ENCODE assay signal across 21 cellular contexts in genomic region chr13:75787249-75787940, GRCh38.
DNase-seq lines count a peak whose midpoint lies in the region; ATAC-seq and TF ChIP-seq lines count a peak whose summit lies in the region.
"Had no signal": no experiment of that assay in that cellular context is flagged by ENCODE, and none has a peak within 500 bp of the region (broad histone marks: within the 10 kb centered on the region; RNA-seq: fewer than 3 reads in every experiment).

No MANE protein-coding gene starts in this region.

- no peaks in the 10 kb centered on the region for H3K4me1 Mint-ChIP-seq in CD8-positive, alpha-beta memory T cell
- H3K4me1 Mint-ChIP-seq: activated CD4-positive, alpha-beta T cell treated with anti-CD3 and anti-CD28 coated beads, Interleukin-2, amount 10 ng/mL, durations not matched to agents 7 days and 5 days; natural killer cell; stimulated activated naive B cell treated with anti-CD40 and anti-IgM and Interleukin-4, amounts not matched to agents 10 μg/mL and 1 μg/mL and 100 μg/mL, for 72 hours had no signal

- H3K4me3 ChIP-seq in PC-3 (ENCODE audit: low read length), result no peak overlapping the region
- H3K4me3 ChIP-seq in fibroblast of lung (replicated peaks in 1 of 4; ENCODE audit: control extremely low read depth in 1 of 4, insufficient read depth in 1 of 4, low read depth in 3 of 4, low read length in 4 of 4), result no peak overlapping the region
- no peak overlapping the region for H3K4me3 ChIP-seq in CD8-positive, alpha-beta memory T cell (ENCODE audit: low read length)

- H3K9ac ChIP-seq in PC-3 (ENCODE audit: low read length), result no peak overlapping the region
- no peak overlapping the region for H3K9ac ChIP-seq in fibroblast of lung (ENCODE audit: insufficient read depth, low read length)

- no peak for ATAC-seq in PC-3
- ATAC-seq: natural killer cell; sciatic nerve; stimulated activated naive B cell treated with anti-CD40 and anti-IgM and Interleukin-4, amounts not matched to agents 10 μg/mL and 1 μg/mL and 100 μg/mL, for 72 hours had no signal

- H3K79me2 ChIP-seq in PC-3 (ENCODE audit: low read length) (peaks cover 85% of the 10 kb centered on the region), fibroblast of lung (ENCODE audit: control insufficient read depth, insufficient read depth, low read length) (peaks cover 76% of the 10 kb centered on the region)

- H3K27me3 Mint-ChIP-seq in CD8-positive, alpha-beta memory T cell, result peaks cover 0 to 2% of the 10 kb centered on the region in 2 donors
- H3K27me3 Mint-ChIP-seq: activated CD4-positive, alpha-beta T cell treated with anti-CD3 and anti-CD28 coated beads, Interleukin-2, amount 10 ng/mL, durations not matched to agents 7 days and 5 days; activated T-cell treated with anti-CD3 and anti-CD28 coated beads, Interleukin-2, amount 50 U/mL, for 24 hours; IgD-negative memory B cell; stimulated activated naive B cell treated with anti-CD40 and anti-IgM and Interleukin-4, amounts not matched to agents 10 μg/mL and 1 μg/mL and 100 μg/mL, for 72 hours had no signal

- peak; percentile 5 for DNase-seq in Daoy (ENCODE audit: low read depth)
- no peak for DNase-seq in PC-3
- peak in 1 of 2 donors; percentile 84 for DNase-seq in fibroblast of lung (ENCODE audit: low read depth in 2 of 2)
- DNase-seq in myocyte (ENCODE audit: low read depth), result peak; percentile 75
- no peak for DNase-seq in activated naive CD4-positive, alpha-beta T cell treated with Interleukin-2 at 50 U/mL for 16 hours
- no peak for DNase-seq in NOMO-1 (lab: John Stamatoyannopoulos, UW; ENCODE audit: unreplicated experiment in 2 of 2)
- DNase-seq in CD8-positive, alpha-beta memory T cell, result no peak
- DNase-seq in T-helper 1 cell, result no peak
- DNase-seq: activated CD4-positive, alpha-beta T cell treated with anti-CD3 and anti-CD28 coated beads, Interleukin-2, amount 10 ng/mL, durations not matched to agents 7 days and 5 days; activated T-cell treated with anti-CD3 and anti-CD28 coated beads, Interleukin-2, amount 50 U/mL, for 24 hours; anterior cingulate cortex; DMS79 treated with DMSO at 0.1 percent for 48 hours; effector CD4-positive, alpha-beta T cell; natural killer cell; NCI-H1417 treated with DMSO at 0.1 percent for 48 hours; NCI-H510A treated with DMSO at 0.1 percent for 48 hours; stimulated activated naive B cell treated with anti-CD40 and anti-IgM and Interleukin-4, amounts not matched to agents 10 μg/mL and 1 μg/mL and 100 μg/mL, for 72 hours; T-helper 2 cell had no signal

- no peaks in the 10 kb centered on the region for H3F3A ChIP-seq in PC-3 (ENCODE audit: low read length, unreplicated experiment)

- POLR2A ChIA-PET in PC-3 (lab: Charles Lee; ENCODE audit: unreplicated experiment), result interaction anchor here (0.6 kb wide), 1 partner anchor 82 kb away, joined by 4 read pairs; no protein-coding TSS in a partner anchor
- POLR2A ChIA-PET in CD8-positive, alpha-beta memory T cell (lab: Charles Lee), result no interaction called here

- H3K9me3 ChIP-seq in PC-3 (ENCODE audit: low read length), result no peaks in the 10 kb centered on the region
- no peaks in the 10 kb centered on the region for H3K9me3 ChIP-seq in fibroblast of lung (ENCODE audit: control insufficient read depth, insufficient read depth, low read depth, low read length)
- H3K9me3 ChIP-seq in CD8-positive, alpha-beta memory T cell (ENCODE audit: low read length), result no peaks in the 10 kb centered on the region

- H3K27ac ChIP-seq in PC-3 (ENCODE audit: low read length) (peak overlapping the region; percentile 43; the same call in 1 of the 2 replicates), fibroblast of lung (ENCODE audit: insufficient read depth, low read length) (no peak overlapping the region)
- H3K27ac ChIP-seq in CD8-positive, alpha-beta memory T cell (ENCODE audit: low read depth, low read length), result no peak overlapping the region
- H3K27ac ChIP-seq: C4-2B had no signal

- H3K4me2 ChIP-seq in PC-3 (ENCODE audit: low read length) (no peak overlapping the region), fibroblast of lung (ENCODE audit: extremely low read depth, insufficient read depth, low read length) (peak overlapping the region; percentile 0)

- H3K27me3 ChIP-seq in PC-3 (ENCODE audit: low read length), result no peaks in the 10 kb centered on the region
- no peaks in the 10 kb centered on the region for H3K27me3 ChIP-seq in fibroblast of lung (ENCODE audit: control insufficient read depth, insufficient read depth, low read length)
- H3K27me3 ChIP-seq in CD8-positive, alpha-beta memory T cell (ENCODE audit: insufficient read depth, low read length, poor library complexity, severe bottlenecking), result no peaks in the 10 kb centered on the region

- CTCF ChIA-PET in PC-3 (lab: Charles Lee), result no interaction called here
- CTCF ChIA-PET in CD8-positive, alpha-beta memory T cell (lab: Charles Lee), result no interaction called here

- H3K4me3 Mint-ChIP-seq in CD8-positive, alpha-beta memory T cell, result no peak overlapping the region
- H3K4me3 Mint-ChIP-seq: activated CD4-positive, alpha-beta T cell treated with anti-CD3 and anti-CD28 coated beads, Interleukin-2, amount 10 ng/mL, durations not matched to agents 7 days and 5 days; activated T-cell treated with anti-CD3 and anti-CD28 coated beads, Interleukin-2, amount 50 U/mL, for 24 hours; IgD-negative memory B cell; natural killer cell; stimulated activated naive B cell treated with anti-CD40 and anti-IgM and Interleukin-4, amounts not matched to agents 10 μg/mL and 1 μg/mL and 100 μg/mL, for 72 hours had no signal

- peaks cover 0 to 6% (median 3%) of the 10 kb centered on the region in 3 donors for H3K36me3 Mint-ChIP-seq in CD8-positive, alpha-beta memory T cell
- H3K36me3 Mint-ChIP-seq: natural killer cell had no signal

- H3K36me3 ChIP-seq in PC-3 (ENCODE audit: low read depth, low read length) (peaks cover 4% of the 10 kb centered on the region; the same call in 1 of the 2 replicates), fibroblast of lung (ENCODE audit: control insufficient read depth, insufficient read depth, low read length) (peaks cover 2% of the 10 kb centered on the region)
- H3K36me3 ChIP-seq in CD8-positive, alpha-beta memory T cell (ENCODE audit: insufficient read depth, low read length), result no peaks in the 10 kb centered on the region

- peaks cover 0 to 4% (median 0%) of the 10 kb centered on the region in 5 donors for H3K9me3 Mint-ChIP-seq in CD8-positive, alpha-beta memory T cell
- H3K9me3 Mint-ChIP-seq: natural killer cell; stimulated activated naive B cell treated with anti-CD40 and anti-IgM and Interleukin-4, amounts not matched to agents 10 μg/mL and 1 μg/mL and 100 μg/mL, for 72 hours had no signal

- H3K27ac Mint-ChIP-seq in CD8-positive, alpha-beta memory T cell, result no peak overlapping the region
- H3K27ac Mint-ChIP-seq: activated CD4-positive, alpha-beta T cell treated with anti-CD3 and anti-CD28 coated beads, Interleukin-2, amount 10 ng/mL, durations not matched to agents 7 days and 5 days; activated T-cell treated with anti-CD3 and anti-CD28 coated beads, Interleukin-2, amount 50 U/mL, for 24 hours; natural killer cell; stimulated activated naive B cell treated with anti-CD40 and anti-IgM and Interleukin-4, amounts not matched to agents 10 μg/mL and 1 μg/mL and 100 μg/mL, for 72 hours had no signal

- BruUV-seq in PC-3 (replicated peaks; lab: Mats Ljungman, UMichigan), result no TSS peak

- H3K9me2 ChIP-seq in PC-3 (replicated peaks; ENCODE audit: low read length), result no peaks in the 10 kb centered on the region

- no peak for TF ChIP-seq CTCF in PC-3 (conservative IDR thresholded peaks at IDR 0.05; ENCODE audit: low read depth, low read length)
- no peak for TF ChIP-seq CTCF in fibroblast of lung (conservative IDR thresholded peaks at IDR 0.05 in 1 of 2, IDR thresholded peaks at IDR 0.05 in 1 of 2; ENCODE audit: low read depth in 1 of 2, low read length in 2 of 2)

- peaks cover 17% of the 10 kb centered on the region for H3K4me1 ChIP-seq in PC-3 (ENCODE audit: insufficient read depth, low read length)
- peaks cover 26% of the 10 kb centered on the region for H3K4me1 ChIP-seq in fibroblast of lung (ENCODE audit: control insufficient read depth, extremely low read depth, insufficient read depth, low read length)
- no peaks in the 10 kb centered on the region for H3K4me1 ChIP-seq in CD8-positive, alpha-beta memory T cell (ENCODE audit: insufficient read depth, low read length)

- intact Hi-C loops in PC-3 (cut with micrococcal nuclease), result no loop called here

- H4K20me1 ChIP-seq in PC-3 (ENCODE audit: low read length), result 0 out of 2 replicates have a peak, but pooled peaks cover 4% of the 10 kb centered on the region
- H4K20me1 ChIP-seq in fibroblast of lung (ENCODE audit: control insufficient read depth, extremely low read depth, insufficient read depth, low read length), result no peaks in the 10 kb centered on the region

- H2AFZ ChIP-seq in PC-3 (ENCODE audit: low read length) (no peak overlapping the region), fibroblast of lung (ENCODE audit: low read length) (no peak overlapping the region)

Comparison
In these comparisons a context has a peak if more than half of its experiments do, and no peak if none do; other contexts are left out.
1. DNase-seq: peak in Daoy (single experiment) and myocyte (single experiment); none in PC-3 (single experiment), activated naive CD4-positive, alpha-beta T cell treated with Interleukin-2 at 50 U/mL for 16 hours (single experiment), NOMO-1 (0 of 2), CD8-positive, alpha-beta memory T cell (0 of 5) and T-helper 1 cell (0 of 5).